Comparison of ENCODE assay signal across 6 cellular contexts in the genomic region with DNA sequence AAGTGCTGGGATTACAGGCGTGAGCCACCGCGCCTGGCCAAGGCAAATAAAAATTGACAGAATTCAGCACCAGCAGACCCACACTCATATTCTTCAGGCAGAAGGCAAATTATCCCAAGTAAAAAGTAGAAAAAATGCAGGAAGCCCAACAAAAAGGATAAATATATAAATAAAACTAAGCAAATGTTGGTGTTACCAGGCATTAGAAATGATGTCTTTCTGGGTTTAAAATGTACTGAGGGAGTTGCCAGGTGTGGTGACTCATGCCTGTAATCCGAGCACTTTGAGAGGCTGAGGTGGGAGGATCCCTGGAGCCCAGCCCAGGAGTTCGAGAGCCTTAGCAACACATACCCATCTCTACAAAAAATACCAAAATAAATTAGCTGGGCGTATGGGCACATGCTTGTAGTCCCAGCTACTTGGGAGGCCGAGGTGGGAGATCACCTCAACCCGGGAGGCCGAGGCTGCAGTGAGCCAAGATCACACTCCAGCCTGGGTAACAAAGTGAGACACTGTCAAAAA.
DNase-seq lines count a peak whose midpoint lies in the region; ATAC-seq and TF ChIP-seq lines count a peak whose summit lies in the region.

No MANE protein-coding gene starts in this region.

- H3K4me3 ChIP-seq in retinal pigment epithelial cell (ENCODE audit: low read length): no peak overlapping the region

- ATAC-seq in GM19351 (IDR thresholded peaks at IDR 0.05; ENCODE audit: unreplicated experiment): no peak

- DNase-seq in NCI-H1092 treated with DMSO at 0.1 percent for 48 hours (lab: John Stamatoyannopoulos, UW): peak; percentile 30
- DNase-seq in dedifferentiated amniotic fluid mesenchymal stem cell (ENCODE audit: extremely low spot score): peak; percentile 91
- DNase-seq in retinal pigment epithelial cell (ENCODE audit: low read depth): peak; percentile 78
- DNase-seq in GM19238 (ENCODE audit: insufficient read length, low spot score): no peak
- DNase-seq in cortex of kidney (lab: John Stamatoyannopoulos, UW): no peak

- TF ChIP-seq CTCF in retinal pigment epithelial cell (conservative IDR thresholded peaks at IDR 0.05; ENCODE audit: low read depth, low read length): no peak

Comparison
In these comparisons a context has a peak if more than half of its experiments do, and no peak if none do; other contexts are left out.
1. DNase-seq: peak in NCI-H1092 treated with DMSO at 0.1 percent for 48 hours (single experiment), dedifferentiated amniotic fluid mesenchymal stem cell (single experiment) and retinal pigment epithelial cell (single experiment); none in GM19238 (single experiment) and cortex of kidney (single experiment).